2 cellular contexts compared by ENCODE assay signal in genomic region chr6:18362058-18362561, GRCh38.
TF ChIP-seq lines count a peak whose summit lies in the region.

No MANE protein-coding gene starts in this region.

TF ChIP-seq in liver, 16 proteins besides CTCF, POLR2A, EP300 and RAD21 (continued from another document):
- TF ChIP-seq HNF4A (conservative IDR thresholded peaks at IDR 0.05) (peak; percentile 25 to 39), NR2F2 (IDR thresholded peaks at IDR 0.05) (no peak), ZBTB33 (IDR thresholded peaks at IDR 0.05) (no peak)

TF ChIP-seq in HepG2, 621 proteins besides CTCF, POLR2A, EP300 and RAD21:
- no peak for TF ChIP-seq ADNP (CRISPR knock-in tag; IDR thresholded peaks at IDR 0.05)
- TF ChIP-seq SKIL (CRISPR knock-in tag; IDR thresholded peaks at IDR 0.05; ENCODE audit: borderline replicate concordance): no peak
- no peak for TF ChIP-seq FOXO4 (CRISPR knock-in tag; conservative IDR thresholded peaks at IDR 0.05)
- TF ChIP-seq FOXO1 (CRISPR knock-in tag; IDR thresholded peaks at IDR 0.05): no peak
- no peak for TF ChIP-seq HNF4G (IDR thresholded peaks at IDR 0.05; ENCODE audit: borderline replicate concordance, low read depth, low read length)
- no peak for TF ChIP-seq HNF4G (CRISPR knock-in tag; IDR thresholded peaks at IDR 0.05; ENCODE audit: borderline replicate concordance, low read depth)
- no peak for TF ChIP-seq YEATS4 (CRISPR knock-in tag; IDR thresholded peaks at IDR 0.05; ENCODE audit: borderline replicate concordance)
- TF ChIP-seq NFYC (CRISPR knock-in tag; IDR thresholded peaks at IDR 0.05): no peak
- TF ChIP-seq RERE (CRISPR knock-in tag; IDR thresholded peaks at IDR 0.05; ENCODE audit: low read depth): no peak
- TF ChIP-seq XBP1 (CRISPR knock-in tag; IDR thresholded peaks at IDR 0.05): no peak
- no peak for TF ChIP-seq ZNF737 (CRISPR knock-in tag; IDR thresholded peaks at IDR 0.05; ENCODE audit: borderline replicate concordance)
- no peak for TF ChIP-seq TBX2 (CRISPR knock-in tag; IDR thresholded peaks at IDR 0.05; ENCODE audit: borderline replicate concordance)
- TF ChIP-seq WIZ (CRISPR knock-in tag; IDR thresholded peaks at IDR 0.05): no peak
- no peak for TF ChIP-seq HOXA7 (CRISPR knock-in tag; IDR thresholded peaks at IDR 0.05)
- TF ChIP-seq ZNF781 (CRISPR knock-in tag; IDR thresholded peaks at IDR 0.05; ENCODE audit: borderline replicate concordance, not compliant biosample characterization): no peak
